Comparison of ENCODE assay signal across 8 cellular contexts in genomic region chr16:30445149-30445407, GRCh38. TPM values are rescaled to one million over a fixed set of nuclear protein-coding genes. Genes with fewer than 3 reads are reported as not detected.
A peak's percentile ranks its signal among the peaks of the same experiment; 100 is the strongest.
DNase-seq lines count a peak whose midpoint lies in the region; ATAC-seq and TF ChIP-seq lines count a peak whose summit lies in the region.

No MANE protein-coding gene starts in this region.

- peak overlapping the region; percentile 96 for H3K27ac ChIP-seq in CD4-positive, alpha-beta memory T cell (ENCODE audit: low read depth, low read length)

- intact Hi-C loops in CD4-positive, alpha-beta memory T cell (cut with micrococcal nuclease): loop anchor here (1.0 to 2.0 kb wide), 5 partner anchors 15 to 213 kb away; partner anchors contain the start of genes DCTPP1, FBRS, ITGAL and ZNF768

- TF ChIP-seq CTCF in chondrocyte (IDR thresholded peaks at IDR 0.05) (no peak), nephron (IDR thresholded peaks at IDR 0.05; ENCODE audit: unreplicated experiment in 3 of 3) (no peak)

- CTCF ChIA-PET in CD4-positive, alpha-beta memory T cell (lab: Charles Lee; ENCODE audit: partially characterized antibody): interaction anchor here (0.9 to 7.7 kb wide), 6 partner anchors 9 to 90 kb away, joined by 3 to 143 read pairs (median 4); partner anchors contain the start of genes DCTPP1, ITGAL and ZNF747

- H3K9me3 Mint-ChIP-seq in CD4-positive, alpha-beta memory T cell: no peaks in the 10 kb centered on the region
- H3K9me3 Mint-ChIP-seq in chondrocyte (ENCODE audit: low read depth) (peaks cover 4% of the 10 kb centered on the region), nephron (peaks cover 5% of the 10 kb centered on the region)

- no peak for DNase-seq in CD4-positive, alpha-beta memory T cell
- no peak for DNase-seq in chondrocyte (ENCODE audit: low spot score)
- DNase-seq in stimulated activated CD4-positive, alpha-beta T cell treated with anti-CD3 and anti-CD28 coated beads, Interleukin-15, amount 100 ng/mL, for 24 hours: no peak

- peaks cover 36% of the 10 kb centered on the region for H3K4me1 ChIP-seq in CD4-positive, alpha-beta memory T cell (ENCODE audit: insufficient read depth, low read length)

- H3K27me3 Mint-ChIP-seq in CD4-positive, alpha-beta memory T cell: no peaks in the 10 kb centered on the region
- H3K27me3 Mint-ChIP-seq in chondrocyte (ENCODE audit: low read depth) (no peaks in the 10 kb centered on the region), nephron (ENCODE audit: low read depth) (peaks cover 7% of the 10 kb centered on the region)

- H3K27me3 ChIP-seq in CD4-positive, alpha-beta memory T cell (ENCODE audit: insufficient read depth, low read length): no peaks in the 10 kb centered on the region

- POLR2A ChIA-PET in CD4-positive, alpha-beta memory T cell (lab: Charles Lee; ENCODE audit: partially characterized antibody): interaction anchor here (0.7 to 29.5 kb wide), 14 partner anchors 11 to 330 kb away, joined by 3 to 1162 read pairs (median 4); partner anchors contain the start of genes DCTPP1, ITGAL and ZNF747

- H3K4me1 Mint-ChIP-seq in CD4-positive, alpha-beta memory T cell: peaks cover 22 to 40% (median 32%) of the 10 kb centered on the region in 4 donors
- H3K4me1 Mint-ChIP-seq in chondrocyte (ENCODE audit: low read depth): peaks cover 29% of the 10 kb centered on the region
- peaks cover 17% of the 10 kb centered on the region for H3K4me1 Mint-ChIP-seq in nephron

- peak overlapping the region; percentile 82 to 97 (median 89) for H3K4me3 Mint-ChIP-seq in CD4-positive, alpha-beta memory T cell
- H3K4me3 Mint-ChIP-seq in chondrocyte (ENCODE audit: unreplicated experiment): peak overlapping the region; percentile 75
- H3K4me3 Mint-ChIP-seq in nephron: peak overlapping the region; percentile 87 to 94 (median 88)

- no peaks in the 10 kb centered on the region for H3K9me3 ChIP-seq in CD4-positive, alpha-beta memory T cell (ENCODE audit: control insufficient read depth in 1 of 2, low read length in 2 of 2)

- ATAC-seq in HG03378 (IDR thresholded peaks at IDR 0.05; ENCODE audit: unreplicated experiment): peak; percentile 15
- no peak for ATAC-seq in HG03196 (IDR thresholded peaks at IDR 0.05; ENCODE audit: unreplicated experiment)
- no peak for ATAC-seq in HG03439 (IDR thresholded peaks at IDR 0.05; ENCODE audit: unreplicated experiment)
- no peak for ATAC-seq in GM18502 (IDR thresholded peaks at IDR 0.05; ENCODE audit: poor library complexity, unreplicated experiment)

- no peaks in the 10 kb centered on the region for H3K36me3 ChIP-seq in CD4-positive, alpha-beta memory T cell (ENCODE audit: insufficient read depth, low read length)

- H3K36me3 Mint-ChIP-seq in CD4-positive, alpha-beta memory T cell: peaks cover 15 to 16% of the 10 kb centered on the region in 2 donors
- H3K36me3 Mint-ChIP-seq in chondrocyte (ENCODE audit: low read depth): peaks cover 14% of the 10 kb centered on the region
- peaks cover 30% of the 10 kb centered on the region for H3K36me3 Mint-ChIP-seq in nephron (ENCODE audit: low read depth)

- H3K4me3 ChIP-seq in CD4-positive, alpha-beta memory T cell (ENCODE audit: low read length in 2 of 2): peak overlapping the region; percentile 92 to 94

- H3K27ac Mint-ChIP-seq in CD4-positive, alpha-beta memory T cell: peak overlapping the region in 5 of 7 donors; percentile 27 to 90 (median 81)
- H3K27ac Mint-ChIP-seq in chondrocyte (ENCODE audit: unreplicated experiment): peak overlapping the region; percentile 75
- peak overlapping the region; percentile 81 to 89 (median 85) for H3K27ac Mint-ChIP-seq in nephron

RNA-seq across cellular contexts. Expression of gene SEPHS2, which starts 0.6 kb away (rescaled TPM):
- total RNA-seq in CD4-positive, alpha-beta memory T cell: 10 to 100 TPM; 42.0 to 44.4 TPM
- polyA plus RNA-seq in CD4-positive, alpha-beta memory T cell: 10 to 100 TPM; 56.4 to 65.9 TPM
- total RNA-seq in chondrocyte: 37.4 to 54.3 TPM (median 53.8 TPM) in 3 replicates

RNA-seq across cellular contexts. Expression of gene DCTPP1, which starts 15.2 kb away (rescaled TPM):
- 10 to 100 TPM; 15.0 to 18.0 TPM for total RNA-seq in CD4-positive, alpha-beta memory T cell
- polyA plus RNA-seq in CD4-positive, alpha-beta memory T cell: 100 to 1,000 TPM in 1 of 2 donors, 10 to 100 TPM in 1; 87.0 to 115 TPM
- total RNA-seq in chondrocyte: 25.5 to 33.8 TPM (median 26.4 TPM) in 3 replicates

RNA-seq across cellular contexts. Expression of gene ITGAL, which starts 27.5 kb away (rescaled TPM):
- 100 to 1,000 TPM; 648 to 657 TPM for total RNA-seq in CD4-positive, alpha-beta memory T cell
- 100 to 1,000 TPM; 110 to 159 TPM for polyA plus RNA-seq in CD4-positive, alpha-beta memory T cell
- not detected in 3 replicates for total RNA-seq in chondrocyte

RNA-seq across cellular contexts. Expression of gene ZNF771, which starts 37.7 kb away (rescaled TPM):
- total RNA-seq in CD4-positive, alpha-beta memory T cell: 1 to 10 TPM; 6.0 to 6.5 TPM
- 1 to 10 TPM; 1.4 to 5.0 TPM for polyA plus RNA-seq in CD4-positive, alpha-beta memory T cell
- 10.2 to 16.3 TPM (median 10.8 TPM) in 3 replicates for total RNA-seq in chondrocyte

RNA-seq across cellular contexts. Expression of gene ZNF48, which starts 49.9 kb away (rescaled TPM):
- total RNA-seq in CD4-positive, alpha-beta memory T cell: 10 to 100 TPM; 15.8 to 16.7 TPM
- 10 to 100 TPM in 1 of 2 donors, 1 to 10 TPM in 1; 5.5 to 10.7 TPM for polyA plus RNA-seq in CD4-positive, alpha-beta memory T cell
- total RNA-seq in chondrocyte: 10.6 to 11.8 TPM (median 10.8 TPM) in 3 replicates

Comparison
In these comparisons a context has a peak if more than half of its experiments do, and no peak if none do; other contexts are left out.
1. RNA of gene ITGAL, which starts 27.5 kb away (total RNA-seq): 648 to 657 TPM in CD4-positive, alpha-beta memory T cell; not detected in chondrocyte; every median in the first group is over 100 times any median in the second.
2. Peak in every context shown above with its lines, with median percentiles within 50 percentile points of each other: H3K27ac Mint-ChIP-seq and H3K4me3 Mint-ChIP-seq.